10 cellular contexts compared by ENCODE assay signal in genomic region chr12:124387510-124387855, GRCh38.
DNase-seq lines count a peak whose midpoint lies in the region; ATAC-seq and TF ChIP-seq lines count a peak whose summit lies in the region.
"Had no signal": no experiment of that assay in that cellular context is flagged by ENCODE, and none has a peak within 500 bp of the region (broad histone marks: within the 10 kb centered on the region; RNA-seq: fewer than 3 reads in every experiment).

No MANE protein-coding gene starts in this region.

- peak overlapping the region; percentile 81 for H3K4me3 ChIP-seq in fibroblast of mammary gland (ENCODE audit: control insufficient read depth, low read depth, low read length)
- H3K4me3 ChIP-seq in neuronal stem cell (ENCODE audit: low read length in 2 of 2), result no peak overlapping the region
- H3K4me3 ChIP-seq in endodermal cell (ENCODE audit: low read length), result no peak overlapping the region

- no peak overlapping the region for H3K4me2 ChIP-seq in neuronal stem cell (ENCODE audit: insufficient read depth, low read length, poor library complexity, severe bottlenecking)

- H2BK12ac ChIP-seq in neuronal stem cell (ENCODE audit: low read length), result no peak overlapping the region

- peak overlapping the region; percentile 71 for H3K18ac ChIP-seq in neuronal stem cell (ENCODE audit: low read length)

- DNase-seq in NCI-H510A treated with DMSO at 0.1 percent for 48 hours (lab: John Stamatoyannopoulos, UW), result peak; percentile 23
- no peak for DNase-seq in fibroblast of mammary gland (ENCODE audit: low read depth)
- no peak for DNase-seq in neuronal stem cell (ENCODE audit: low spot score)
- no peak for DNase-seq in mucosa of gallbladder (ENCODE audit: low spot score)
- DNase-seq in endodermal cell, result no peak
- DNase-seq: activated T-cell treated with anti-CD3 and anti-CD28 coated beads, Interleukin-2, amount 50 U/mL, for 72 hours had no signal

- no peak overlapping the region for H2BK5ac ChIP-seq in neuronal stem cell (ENCODE audit: low read length)

- no peak overlapping the region for H3K4me3 Mint-ChIP-seq in endodermal cell
- H3K4me3 Mint-ChIP-seq: T-helper 1 cell treated with Interleukin-12 subunit alpha and Interleukin-12 subunit beta and Interleukin-4 antibody, amounts not matched to agents 30 μg/mL and 1 μg/mL, for 36 hours had no signal

- H3K27me3 Mint-ChIP-seq in endodermal cell (ENCODE audit: insufficient read depth), result no peaks in the 10 kb centered on the region

- H2BK120ac ChIP-seq in neuronal stem cell (ENCODE audit: low read depth, low read length), result no peak overlapping the region

- no peak for TF ChIP-seq CTCF in 22Rv1 (IDR thresholded peaks at IDR 0.05)
- TF ChIP-seq CTCF in fibroblast of mammary gland (conservative IDR thresholded peaks at IDR 0.05; ENCODE audit: control insufficient read depth, insufficient read depth, low read depth, low read length), result no peak
- TF ChIP-seq CTCF in endodermal cell (conservative IDR thresholded peaks at IDR 0.05), result no peak

- H3K9me3 Mint-ChIP-seq in endodermal cell, result no peaks in the 10 kb centered on the region
- H3K9me3 Mint-ChIP-seq: activated T-cell treated with anti-CD3 and anti-CD28 coated beads, Interleukin-2, amount 50 U/mL, for 72 hours; T-helper 1 cell treated with Interleukin-12 subunit alpha and Interleukin-12 subunit beta and Interleukin-4 antibody, amounts not matched to agents 30 μg/mL and 1 μg/mL, for 36 hours had no signal

- no CpG with 5 or more reads among the region's 22 CpGs for WGBS in neuronal stem cell (ENCODE audit: extremely low coverage in 2 of 2, insufficient read length in 2 of 2, insufficient replicate concordance in 1 of 2), 2 donors
- 94 to 97% methylated on average over 15 to 22 of the region's 22 CpGs for WGBS in endodermal cell (ENCODE audit: insufficient coverage in 1 of 2, insufficient read length in 1 of 2), 2 experiments

- H2BK15ac ChIP-seq in neuronal stem cell (ENCODE audit: low read length), result peak overlapping the region; percentile 37

- H3K27ac ChIP-seq in 22Rv1 (peak overlapping the region; percentile 86), neuronal stem cell (replicated peaks; ENCODE audit: low read length) (no peak overlapping the region), endodermal cell (ENCODE audit: low read depth, low read length) (no peak overlapping the region)

- H4K8ac ChIP-seq in neuronal stem cell (ENCODE audit: low read depth, low read length), result no peak overlapping the region

- ATAC-seq in GM18502 (IDR thresholded peaks at IDR 0.05; ENCODE audit: poor library complexity, unreplicated experiment), result no peak
- no peak for ATAC-seq in HG03139 (IDR thresholded peaks at IDR 0.05; ENCODE audit: unreplicated experiment)
- ATAC-seq: activated T-cell treated with anti-CD3 and anti-CD28 coated beads, Interleukin-2, amount 50 U/mL, for 72 hours had no signal

- H3K36me3 ChIP-seq in neuronal stem cell (replicated peaks in 1 of 2; ENCODE audit: control insufficient read depth in 2 of 2, insufficient read depth in 2 of 2, low read length in 2 of 2), result peaks cover 7 to 21% of the 10 kb centered on the region in 2 donors
- H3K36me3 ChIP-seq in endodermal cell (ENCODE audit: control insufficient read depth, insufficient read depth, low read length), result peaks cover 14% of the 10 kb centered on the region

- H3K79me1 ChIP-seq in neuronal stem cell (ENCODE audit: low read depth, low read length), result peaks cover 23% of the 10 kb centered on the region

- H4K91ac ChIP-seq in neuronal stem cell (ENCODE audit: low read depth, low read length, poor library complexity), result no peak overlapping the region

- H3K27ac Mint-ChIP-seq in endodermal cell, result no peak overlapping the region
- H3K27ac Mint-ChIP-seq: activated T-cell treated with anti-CD3 and anti-CD28 coated beads, Interleukin-2, amount 50 U/mL, for 72 hours; T-helper 1 cell treated with Interleukin-12 subunit alpha and Interleukin-12 subunit beta and Interleukin-4 antibody, amounts not matched to agents 30 μg/mL and 1 μg/mL, for 36 hours had no signal

- no peak overlapping the region for H3K9ac ChIP-seq in neuronal stem cell (ENCODE audit: low read depth, low read length, poor library complexity)
- H3K9ac ChIP-seq in endodermal cell (ENCODE audit: extremely low read depth, low read length, poor library complexity, severe bottlenecking), result no peak overlapping the region

- no peaks in the 10 kb centered on the region for H3K9me3 ChIP-seq in neuronal stem cell (replicated peaks in 1 of 2; ENCODE audit: control insufficient read depth in 2 of 2, insufficient read depth in 1 of 2, low read depth in 1 of 2, low read length in 2 of 2)
- no peaks in the 10 kb centered on the region for H3K9me3 ChIP-seq in endodermal cell (ENCODE audit: control insufficient read depth, low read length)

- H3K14ac ChIP-seq in neuronal stem cell (ENCODE audit: low read length), result peak overlapping the region; percentile 89

- peak overlapping the region; percentile 92 for H2AK5ac ChIP-seq in neuronal stem cell (ENCODE audit: low read depth, low read length)

- H3K4me1 Mint-ChIP-seq in endodermal cell, result peaks cover 3% of the 10 kb centered on the region

- H3K23ac ChIP-seq in neuronal stem cell (ENCODE audit: low read depth, low read length, poor library complexity), result peak overlapping the region; percentile 65

- H3K4ac ChIP-seq in neuronal stem cell (ENCODE audit: low read length), result no peak overlapping the region

- H3K4me1 ChIP-seq in neuronal stem cell (ENCODE audit: control insufficient read depth in 2 of 2, insufficient read depth in 1 of 2, low read depth in 1 of 2, low read length in 2 of 2) (peaks cover 18 to 21% of the 10 kb centered on the region in 2 donors), endodermal cell (ENCODE audit: control insufficient read depth, insufficient read depth, low read length) (peaks cover 4% of the 10 kb centered on the region)

- H3K27me3 ChIP-seq in neuronal stem cell (ENCODE audit: control insufficient read depth in 3 of 3, insufficient read depth in 3 of 3, low read depth in 1 of 3, low read length in 3 of 3) (peaks cover 0 to 15% (median 0%) of the 10 kb centered on the region in 3 experiments), endodermal cell (ENCODE audit: control insufficient read depth, insufficient read depth, low read length, poor library complexity, severe bottlenecking) (no peaks in the 10 kb centered on the region)

- peaks cover 17% of the 10 kb centered on the region for H3K36me3 Mint-ChIP-seq in endodermal cell (ENCODE audit: low read depth)

- no peak overlapping the region for H2AFZ ChIP-seq in neuronal stem cell (ENCODE audit: low read length)
